1 cellular context compared by ENCODE assay signal in the genomic region with DNA sequence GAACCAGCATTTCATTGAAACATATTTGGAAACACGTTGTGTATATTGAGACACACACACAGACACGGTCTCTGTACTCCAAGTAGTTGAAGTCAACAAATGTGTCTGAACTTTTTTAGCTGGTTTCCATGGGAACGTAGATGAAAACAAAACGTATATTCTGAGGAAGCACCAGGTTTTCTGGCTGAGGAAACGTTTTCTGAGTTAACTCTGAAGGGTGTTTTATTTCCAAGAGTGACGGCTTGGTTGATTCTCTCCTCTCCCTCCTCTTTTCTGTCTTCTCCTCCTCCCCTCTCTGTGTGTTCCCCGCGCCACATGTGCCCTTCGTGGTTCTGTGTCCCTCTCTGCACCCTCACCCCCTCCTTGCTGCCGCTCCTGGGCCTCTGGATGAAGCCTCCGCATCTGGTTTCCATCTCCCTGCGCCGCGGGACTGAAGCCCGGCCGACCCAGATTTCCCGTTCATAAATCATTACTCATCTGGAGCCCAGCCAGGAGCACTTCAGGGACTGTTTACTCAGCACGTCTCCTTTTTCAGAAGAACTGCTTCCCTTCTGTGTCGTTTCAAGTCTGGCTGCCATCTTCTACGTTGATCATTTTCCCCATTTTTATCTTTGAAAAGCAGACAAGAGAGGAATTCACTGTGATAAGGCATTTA.
TF ChIP-seq lines count a peak whose summit lies in the region.

No MANE protein-coding gene starts in this region.

TF ChIP-seq in K562, 482 proteins besides CTCF, POLR2A, EP300 and RAD21 (continued from another document and continues in another):
- no peak for TF ChIP-seq RREB1 (CRISPR knock-in tag; IDR thresholded peaks at IDR 0.05)
- TF ChIP-seq ZFP36 (IDR thresholded peaks at IDR 0.05; ENCODE audit: low read depth, low read length, partially characterized antibody): no peak
- TF ChIP-seq MEIS2 (IDR thresholded peaks at IDR 0.05; ENCODE audit: partially characterized antibody): peak; percentile 96
- no peak for TF ChIP-seq KLF13 (tag; IDR thresholded peaks at IDR 0.05; ENCODE audit: borderline replicate concordance, low read depth)
- no peak for TF ChIP-seq IRF9 (tag; IDR thresholded peaks at IDR 0.05)
- no peak for TF ChIP-seq POLR2H (tag; IDR thresholded peaks at IDR 0.05; ENCODE audit: low read depth)
- no peak for TF ChIP-seq ZNF507 (tag; conservative IDR thresholded peaks at IDR 0.05)
- TF ChIP-seq CHAMP1 (IDR thresholded peaks at IDR 0.05): no peak
- TF ChIP-seq RBM22 (IDR thresholded peaks at IDR 0.05; ENCODE audit: low read depth, low read length, poor library complexity, severe bottlenecking): no peak
- no peak for TF ChIP-seq ZNF518B (CRISPR knock-in tag; IDR thresholded peaks at IDR 0.05)
- TF ChIP-seq, protein P1, sequence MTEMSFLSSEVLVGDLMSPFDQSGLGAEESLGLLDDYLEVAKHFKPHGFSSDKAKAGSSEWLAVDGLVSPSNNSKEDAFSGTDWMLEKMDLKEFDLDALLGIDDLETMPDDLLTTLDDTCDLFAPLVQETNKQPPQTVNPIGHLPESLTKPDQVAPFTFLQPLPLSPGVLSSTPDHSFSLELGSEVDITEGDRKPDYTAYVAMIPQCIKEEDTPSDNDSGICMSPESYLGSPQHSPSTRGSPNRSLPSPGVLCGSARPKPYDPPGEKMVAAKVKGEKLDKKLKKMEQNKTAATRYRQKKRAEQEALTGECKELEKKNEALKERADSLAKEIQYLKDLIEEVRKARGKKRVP (CRISPR knock-in tag; IDR thresholded peaks at IDR 0.05): no peak
- no peak for TF ChIP-seq FUS (optimal IDR thresholded peaks at IDR 0.05; ENCODE audit: low read depth, low read length)
- no peak for TF ChIP-seq FOXJ3 (CRISPR knock-in tag; IDR thresholded peaks at IDR 0.05)
- TF ChIP-seq RCOR1 (IDR thresholded peaks at IDR 0.05; ENCODE audit: borderline replicate concordance in 1 of 2, low read depth in 2 of 2, low read length in 2 of 2): 0 out of 4 replicates have a peak, but pooled peaks of 1 of the 2 experiments have one; percentile 29
- no peak for TF ChIP-seq BRF2 (IDR thresholded peaks at IDR 0.05; ENCODE audit: borderline replicate concordance, insufficient read depth, insufficient read length)
- TF ChIP-seq MYNN (IDR thresholded peaks at IDR 0.05): no peak
- no peak for TF ChIP-seq MYNN (CRISPR knock-in tag; IDR thresholded peaks at IDR 0.05)
- no peak for TF ChIP-seq YBX1 (IDR thresholded peaks at IDR 0.05)
- TF ChIP-seq THRA (IDR thresholded peaks at IDR 0.05): no peak
- no peak for TF ChIP-seq RFX5 (IDR thresholded peaks at IDR 0.05; ENCODE audit: low read depth, low read length)
- no peak for TF ChIP-seq POLR2B (IDR thresholded peaks at IDR 0.05; ENCODE audit: low read depth, partially characterized antibody)
- no peak for TF ChIP-seq NR4A1 (CRISPR knock-in tag; IDR thresholded peaks at IDR 0.05)
- TF ChIP-seq NR4A1 (tag; IDR thresholded peaks at IDR 0.05): no peak
- TF ChIP-seq ZBTB1 (CRISPR knock-in tag; IDR thresholded peaks at IDR 0.05; ENCODE audit: borderline replicate concordance, low read depth): no peak
- TF ChIP-seq, protein P2, sequence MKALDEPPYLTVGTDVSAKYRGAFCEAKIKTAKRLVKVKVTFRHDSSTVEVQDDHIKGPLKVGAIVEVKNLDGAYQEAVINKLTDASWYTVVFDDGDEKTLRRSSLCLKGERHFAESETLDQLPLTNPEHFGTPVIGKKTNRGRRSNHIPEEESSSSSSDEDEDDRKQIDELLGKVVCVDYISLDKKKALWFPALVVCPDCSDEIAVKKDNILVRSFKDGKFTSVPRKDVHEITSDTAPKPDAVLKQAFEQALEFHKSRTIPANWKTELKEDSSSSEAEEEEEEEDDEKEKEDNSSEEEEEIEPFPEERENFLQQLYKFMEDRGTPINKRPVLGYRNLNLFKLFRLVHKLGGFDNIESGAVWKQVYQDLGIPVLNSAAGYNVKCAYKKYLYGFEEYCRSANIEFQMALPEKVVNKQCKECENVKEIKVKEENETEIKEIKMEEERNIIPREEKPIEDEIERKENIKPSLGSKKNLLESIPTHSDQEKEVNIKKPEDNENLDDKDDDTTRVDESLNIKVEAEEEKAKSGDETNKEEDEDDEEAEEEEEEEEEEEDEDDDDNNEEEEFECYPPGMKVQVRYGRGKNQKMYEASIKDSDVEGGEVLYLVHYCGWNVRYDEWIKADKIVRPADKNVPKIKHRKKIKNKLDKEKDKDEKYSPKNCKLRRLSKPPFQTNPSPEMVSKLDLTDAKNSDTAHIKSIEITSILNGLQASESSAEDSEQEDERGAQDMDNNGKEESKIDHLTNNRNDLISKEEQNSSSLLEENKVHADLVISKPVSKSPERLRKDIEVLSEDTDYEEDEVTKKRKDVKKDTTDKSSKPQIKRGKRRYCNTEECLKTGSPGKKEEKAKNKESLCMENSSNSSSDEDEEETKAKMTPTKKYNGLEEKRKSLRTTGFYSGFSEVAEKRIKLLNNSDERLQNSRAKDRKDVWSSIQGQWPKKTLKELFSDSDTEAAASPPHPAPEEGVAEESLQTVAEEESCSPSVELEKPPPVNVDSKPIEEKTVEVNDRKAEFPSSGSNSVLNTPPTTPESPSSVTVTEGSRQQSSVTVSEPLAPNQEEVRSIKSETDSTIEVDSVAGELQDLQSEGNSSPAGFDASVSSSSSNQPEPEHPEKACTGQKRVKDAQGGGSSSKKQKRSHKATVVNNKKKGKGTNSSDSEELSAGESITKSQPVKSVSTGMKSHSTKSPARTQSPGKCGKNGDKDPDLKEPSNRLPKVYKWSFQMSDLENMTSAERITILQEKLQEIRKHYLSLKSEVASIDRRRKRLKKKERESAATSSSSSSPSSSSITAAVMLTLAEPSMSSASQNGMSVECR (CRISPR knock-in tag; IDR thresholded peaks at IDR 0.05): no peak
- peak; percentile 34; the same call in 1 of the 2 replicates for TF ChIP-seq FOSL1 (tag; conservative IDR thresholded peaks at IDR 0.05)
- TF ChIP-seq NFIC (IDR thresholded peaks at IDR 0.05): peak; percentile 79
- TF ChIP-seq TBP (optimal IDR thresholded peaks at IDR 0.05; ENCODE audit: low read depth, low read length): no peak
- no peak for TF ChIP-seq ADNP (tag; IDR thresholded peaks at IDR 0.05)
- TF ChIP-seq, protein P3, sequence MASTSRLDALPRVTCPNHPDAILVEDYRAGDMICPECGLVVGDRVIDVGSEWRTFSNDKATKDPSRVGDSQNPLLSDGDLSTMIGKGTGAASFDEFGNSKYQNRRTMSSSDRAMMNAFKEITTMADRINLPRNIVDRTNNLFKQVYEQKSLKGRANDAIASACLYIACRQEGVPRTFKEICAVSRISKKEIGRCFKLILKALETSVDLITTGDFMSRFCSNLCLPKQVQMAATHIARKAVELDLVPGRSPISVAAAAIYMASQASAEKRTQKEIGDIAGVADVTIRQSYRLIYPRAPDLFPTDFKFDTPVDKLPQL (IDR thresholded peaks at IDR 0.05; ENCODE audit: extremely low read depth, insufficient read length): no peak
- TF ChIP-seq ZNF324 (CRISPR knock-in tag; IDR thresholded peaks at IDR 0.05): no peak
- no peak for TF ChIP-seq ARNT (IDR thresholded peaks at IDR 0.05)
- no peak for TF ChIP-seq ZNF444 (CRISPR knock-in tag; IDR thresholded peaks at IDR 0.05)
